21 cellular contexts compared by ENCODE assay signal in genomic region chr22:22788460-22789037, GRCh38.
DNase-seq lines count a peak whose midpoint lies in the region; ATAC-seq, FAIRE-seq and TF ChIP-seq lines count a peak whose summit lies in the region.
"Had no signal": no experiment of that assay in that cellular context is flagged by ENCODE, and none has a peak within 500 bp of the region (broad histone marks: within the 10 kb centered on the region; RNA-seq: fewer than 3 reads in every experiment).

No MANE protein-coding gene starts in this region.

- H3K27ac Mint-ChIP-seq in effector memory CD8-positive, alpha-beta T cell, result peak overlapping the region; percentile 95 to 96
- H3K27ac Mint-ChIP-seq in type B pancreatic cell, result no peak overlapping the region
- H3K27ac Mint-ChIP-seq: dendritic cell treated with granulocyte-macrophage colony-stimulating factor and Interleukin-4, amounts not matched to agents 40 ng/mL and 50 ng/mL, for 4 days; nephron had no signal

- H3K4me3 ChIP-seq in HepG2 (replicated peaks in 1 of 3; ENCODE audit: insufficient read depth in 1 of 3, low read depth in 2 of 3, low read length in 3 of 3), result no peak overlapping the region
- no peak overlapping the region for H3K4me3 ChIP-seq in right lobe of liver
- no peak overlapping the region for H3K4me3 ChIP-seq in OCI-LY7 (ENCODE audit: low read depth, low read length, poor library complexity, severe bottlenecking)
- H3K4me3 ChIP-seq: HAP-1, sigmoid colon, thoracic aorta had no signal

- no peak for TF ChIP-seq POLR2A in HepG2 (IDR thresholded peaks at IDR 0.05; ENCODE audit: insufficient read depth in 1 of 2, low read depth in 2 of 2, low read length in 2 of 2)
- no peak for TF ChIP-seq POLR2A in right lobe of liver (IDR thresholded peaks at IDR 0.05)

- no peaks in the 10 kb centered on the region for H4K20me1 ChIP-seq in HepG2 (ENCODE audit: insufficient read depth, low read length)
- no peaks in the 10 kb centered on the region for H4K20me1 ChIP-seq in OCI-LY7 (ENCODE audit: insufficient read depth, low read length)

- H3K4me3 Mint-ChIP-seq in effector memory CD8-positive, alpha-beta T cell, result peak overlapping the region; percentile 69 to 73
- H3K4me3 Mint-ChIP-seq in type B pancreatic cell, result no peak overlapping the region
- H3K4me3 Mint-ChIP-seq: activated CD4-positive, alpha-beta T cell treated with anti-CD3 and anti-CD28 coated beads, Interleukin-2, amount 10 ng/mL, durations not matched to agents 7 days and 5 days; dendritic cell treated with granulocyte-macrophage colony-stimulating factor and Interleukin-4, amounts not matched to agents 40 ng/mL and 50 ng/mL, for 4 days; nephron had no signal

- H3K36me3 Mint-ChIP-seq in effector memory CD8-positive, alpha-beta T cell (ENCODE audit: insufficient read depth), result peaks cover 6% of the 10 kb centered on the region
- no peaks in the 10 kb centered on the region for H3K36me3 Mint-ChIP-seq in type B pancreatic cell

- FAIRE-seq in HepG2 (lab: Jason Lieb, UNC), result no peak
- FAIRE-seq: kidney had no signal

- in situ Hi-C loops in HepG2 (cut with HindIII; ENCODE audit: extremely low pct_ligation_motif_present, low pct_unique_long_range_greater_than_20kb), result no loop called here

- H3K79me2 ChIP-seq in HepG2 (ENCODE audit: insufficient read depth, low read length) (no peaks in the 10 kb centered on the region), OCI-LY7 (ENCODE audit: insufficient read depth, low read depth, low read length) (no peaks in the 10 kb centered on the region)
- H3K79me2 ChIP-seq: parathyroid adenoma had no signal

- no peaks in the 10 kb centered on the region for H3K9me3 Mint-ChIP-seq in effector memory CD8-positive, alpha-beta T cell
- no peaks in the 10 kb centered on the region for H3K9me3 Mint-ChIP-seq in type B pancreatic cell
- H3K9me3 Mint-ChIP-seq: activated CD4-positive, alpha-beta T cell treated with anti-CD3 and anti-CD28 coated beads, Interleukin-2, amount 10 ng/mL, durations not matched to agents 7 days and 5 days; dendritic cell treated with granulocyte-macrophage colony-stimulating factor and Interleukin-4, amounts not matched to agents 40 ng/mL and 50 ng/mL, for 4 days; nephron had no signal

- H3K36me3 ChIP-seq in HepG2 (replicated peaks in 1 of 2; ENCODE audit: control insufficient read depth in 1 of 2, insufficient read depth in 2 of 2, low read length in 2 of 2) (no peaks in the 10 kb centered on the region), right lobe of liver (no peaks in the 10 kb centered on the region), OCI-LY7 (ENCODE audit: insufficient read depth, low read length) (no peaks in the 10 kb centered on the region)
- H3K36me3 ChIP-seq: HAP-1, sigmoid colon, thoracic aorta had no signal

- TF ChIP-seq RAD21 in HepG2 (CRISPR knock-in tag; IDR thresholded peaks at IDR 0.05), result no peak

- intact Hi-C loops in HepG2 (cut with micrococcal nuclease; ENCODE audit: unreplicated experiment), result no loop called here
- intact Hi-C loops in right lobe of liver (cut with DNase I), result loop anchor here in 1 of 2 donors (5.0 kb wide), 1 partner anchor 164 kb away; no protein-coding TSS in a partner anchor
- intact Hi-C loops in OCI-LY7 (cut with micrococcal nuclease; ENCODE audit: unreplicated experiment), result loop anchor here (1.0 to 10.0 kb wide), 4 partner anchors 56 to 168 kb away; no protein-coding TSS in a partner anchor

- POLR2A ChIA-PET in HepG2 (lab: Yijun Ruan, JAX), result no interaction called here
- POLR2A ChIA-PET in OCI-LY7 (lab: Charles Lee), result interaction anchor here (0.9 to 1.6 kb wide), 2 partner anchors 53 to 92 kb away, joined by 3 read pairs; no protein-coding TSS in a partner anchor

- H3K4me2 ChIP-seq in HepG2 (ENCODE audit: low read depth, low read length) (no peak overlapping the region), OCI-LY7 (ENCODE audit: low read length) (no peak overlapping the region)

- DNase-seq in HepG2 (ENCODE audit: low spot score) (no peak), right lobe of liver (no peak), OCI-LY7 (ENCODE audit: low spot score) (no peak), type B pancreatic cell (ENCODE audit: extremely low spot score, unreplicated experiment) (no peak), HPDE6-E6E7 (ENCODE audit: extremely low spot score) (no peak)
- DNase-seq in effector memory CD8-positive, alpha-beta T cell, result no peak
- DNase-seq: amniotic stem cell, DMS79, NCI-H1105, NCI-H2081 treated with DMSO at 0.1 percent for 48 hours, sigmoid colon had no signal

- BruUV-seq in HepG2 (replicated peaks; lab: Mats Ljungman, UMichigan) (no TSS peak), OCI-LY7 (replicated peaks; lab: Mats Ljungman, UMichigan) (no TSS peak)

- TF ChIP-seq CTCF in HepG2 (CRISPR knock-in tag; IDR thresholded peaks at IDR 0.05) (no peak), right lobe of liver (IDR thresholded peaks at IDR 0.05) (peak in 1 of 4 donors; percentile 6), OCI-LY7 (conservative IDR thresholded peaks at IDR 0.05; ENCODE audit: low read length) (peak; percentile 7; the same call in 1 of the 2 replicates), type B pancreatic cell (conservative IDR thresholded peaks at IDR 0.05) (peak; percentile 11)

- no peaks in the 10 kb centered on the region for H3K9me3 ChIP-seq in HepG2 (ENCODE audit: low read length)
- no peaks in the 10 kb centered on the region for H3K9me3 ChIP-seq in right lobe of liver
- no peaks in the 10 kb centered on the region for H3K9me3 ChIP-seq in OCI-LY7 (ENCODE audit: low read length)
- H3K9me3 ChIP-seq: HAP-1, sigmoid colon, thoracic aorta had no signal

- TF ChIP-seq EP300 in HepG2 (IDR thresholded peaks at IDR 0.05; ENCODE audit: low read depth in 2 of 2, low read length in 2 of 2), result no peak
- no peak for TF ChIP-seq EP300 in HepG2 (CRISPR knock-in tag; IDR thresholded peaks at IDR 0.05; ENCODE audit: borderline replicate concordance)

- H3K27me3 ChIP-seq in HepG2 (ENCODE audit: control insufficient read depth in 1 of 2, insufficient read depth in 2 of 2, low read length in 2 of 2) (peaks cover 0 to 3% of the 10 kb centered on the region in 2 experiments; a peak in 3 of 5 replicates), right lobe of liver (no peaks in the 10 kb centered on the region)
- H3K27me3 ChIP-seq: sigmoid colon had no signal

- no peak overlapping the region for H3K27ac ChIP-seq in HepG2 (ENCODE audit: extremely low read length, insufficient read depth, low read length)
- H3K27ac ChIP-seq in right lobe of liver, result no peak overlapping the region
- no peak overlapping the region for H3K27ac ChIP-seq in OCI-LY7 (ENCODE audit: low read depth, low read length, poor library complexity, severe bottlenecking)
- H3K27ac ChIP-seq: parathyroid adenoma, RWPE1, sigmoid colon, thoracic aorta had no signal

- CTCF ChIA-PET in HepG2 (lab: Yijun Ruan, JAX; ENCODE audit: low intra/inter-chr PET ratio, low total read pairs) (interaction anchor here (1.1 kb wide), 1 partner anchor 167 kb away, joined by 3 read pairs; no protein-coding TSS in a partner anchor), OCI-LY7 (lab: Charles Lee; ENCODE audit: unreplicated experiment) (interaction anchor here (1.0 to 1.5 kb wide), 2 partner anchors 96 to 344 kb away, joined by 3 to 5 read pairs; no protein-coding TSS in a partner anchor)

- H2AFZ ChIP-seq in HepG2 (ENCODE audit: low read length) (no peak overlapping the region), OCI-LY7 (ENCODE audit: low read length) (no peak overlapping the region)
- H2AFZ ChIP-seq: parathyroid adenoma had no signal

- peaks cover 69 to 80% of the 10 kb centered on the region in 2 donors for H3K4me1 Mint-ChIP-seq in effector memory CD8-positive, alpha-beta T cell (ENCODE audit: low read depth in 2 of 2)
- H3K4me1 Mint-ChIP-seq in type B pancreatic cell (ENCODE audit: unreplicated experiment), result no peaks in the 10 kb centered on the region
- H3K4me1 Mint-ChIP-seq: nephron had no signal

- no peak overlapping the region for H3K9ac ChIP-seq in HepG2 (ENCODE audit: insufficient read depth, low read depth, low read length)
- H3K9ac ChIP-seq: parathyroid adenoma had no signal

- H3K4me1 ChIP-seq in HepG2 (ENCODE audit: insufficient read depth, low read length), result peaks cover 28% of the 10 kb centered on the region
- H3K4me1 ChIP-seq in right lobe of liver, result peaks cover 0 to 3% (median 0%) of the 10 kb centered on the region in 4 donors
- no peaks in the 10 kb centered on the region for H3K4me1 ChIP-seq in OCI-LY7 (ENCODE audit: insufficient read depth, low read length, poor library complexity, severe bottlenecking)
- H3K4me1 ChIP-seq: HAP-1, parathyroid adenoma, sigmoid colon had no signal

- no peaks in the 10 kb centered on the region for H3K27me3 Mint-ChIP-seq in effector memory CD8-positive, alpha-beta T cell
- peaks cover 23% of the 10 kb centered on the region for H3K27me3 Mint-ChIP-seq in type B pancreatic cell

- peak; percentile 41; the same call in 2 of the 3 replicates for ATAC-seq in HepG2
- ATAC-seq in right lobe of liver, result no peak
- ATAC-seq in effector memory CD8-positive, alpha-beta T cell (replicated peaks), result no peak
- ATAC-seq in HG02610 (IDR thresholded peaks at IDR 0.05; ENCODE audit: unreplicated experiment), result no peak
- ATAC-seq in HG02884 (IDR thresholded peaks at IDR 0.05; ENCODE audit: unreplicated experiment), result no peak

- WGBS in HepG2 (ENCODE audit: low lambda C conversion rate), result 0% methylated on average over 2 of the region's 9 CpGs
- WGBS in right lobe of liver (ENCODE audit: insufficient coverage, low coverage, low lambda C conversion rate, missing lambda C conversion rate), result 14% methylated on average over 1 of the region's 9 CpGs

- H3K9me2 ChIP-seq in OCI-LY7 (ENCODE audit: insufficient read depth, low read length), result no peaks in the 10 kb centered on the region

TF ChIP-seq in HepG2, 621 proteins besides CTCF, POLR2A, EP300 and RAD21:
- no peak for TF ChIP-seq SRSF4 (IDR thresholded peaks at IDR 0.05; ENCODE audit: low read depth, low read length, poor library complexity, severe bottlenecking)
- TF ChIP-seq ZNF670 (CRISPR knock-in tag; IDR thresholded peaks at IDR 0.05; ENCODE audit: borderline replicate concordance), result no peak
- TF ChIP-seq ZNF782 (CRISPR knock-in tag; IDR thresholded peaks at IDR 0.05; ENCODE audit: borderline replicate concordance), result no peak
- no peak for TF ChIP-seq MTF1 (CRISPR knock-in tag; IDR thresholded peaks at IDR 0.05)
